In genomic region chr21:38912789-38913119, GRCh38 we compare ENCODE assay signal across 12 cellular contexts.
DNase-seq lines count a peak whose midpoint lies in the region; ATAC-seq, FAIRE-seq and TF ChIP-seq lines count a peak whose summit lies in the region.
"Had no signal": no experiment of that assay in that cellular context is flagged by ENCODE, and none has a peak within 500 bp of the region (broad histone marks: within the 10 kb centered on the region; RNA-seq: fewer than 3 reads in every experiment).

No MANE protein-coding gene starts in this region.

- H3K36me3 ChIP-seq in left ventricle myocardium inferior (no peaks in the 10 kb centered on the region), gastroesophageal sphincter (no peaks in the 10 kb centered on the region), uterus (no peaks in the 10 kb centered on the region)

- DNase-seq in left ventricle myocardium inferior (no peak), Right ventricle myocardium superior (no peak), osteocyte (ENCODE audit: extremely low spot score, unreplicated experiment) (peak; percentile 69), uterus (no peak), lower leg skin (ENCODE audit: low spot score in 2 of 2) (no peak), H54 (ENCODE audit: insufficient read length, low spot score) (no peak)
- no peak for DNase-seq in activated naive CD4-positive, alpha-beta T cell treated with anti-CD3 and anti-CD28 coated beads, Interleukin-2, amount 10 ng/mL, durations not matched to agents 7 days and 5 days
- DNase-seq: NCI-H1105 had no signal

- H3K4me1 ChIP-seq in left ventricle myocardium inferior = peaks cover 65% of the 10 kb centered on the region
- H3K4me1 ChIP-seq in gastroesophageal sphincter = peaks cover 0 to 53% (median 13%) of the 10 kb centered on the region in 3 donors
- peaks cover 6 to 12% of the 10 kb centered on the region in 2 donors for H3K4me1 ChIP-seq in uterus

- FAIRE-seq in H54 (lab: Jason Lieb, UNC) = no peak
- FAIRE-seq: colon had no signal

- CTCF ChIA-PET in activated naive CD4-positive, alpha-beta T cell treated with anti-CD3 and anti-CD28 coated beads, Interleukin-2, amount 10 ng/mL, durations not matched to agents 7 days and 5 days (lab: Charles Lee) = no interaction called here

- ATAC-seq in Right ventricle myocardium superior (ENCODE audit: poor library complexity) (no peak), gastroesophageal sphincter (no peak)

- H3K27ac Mint-ChIP-seq in osteocyte (ENCODE audit: unreplicated experiment) = no peak overlapping the region
- H3K27ac Mint-ChIP-seq in activated naive CD4-positive, alpha-beta T cell treated with anti-CD3 and anti-CD28 coated beads, Interleukin-2, amount 10 ng/mL, durations not matched to agents 7 days and 5 days = no peak overlapping the region
- H3K27ac Mint-ChIP-seq: activated T-helper 1 cell treated with anti-CD3 and anti-CD28 coated beads, Interleukin-12 subunit alpha, Interleukin-12 subunit beta, Interleukin-2, Interleukin-4 antibody, amounts not matched to agents 30 ng/mL and 10 ng/mL and 1 ng/mL, durations not matched to agents 14 hours and 24 hours and 36 hours; stimulated activated naive CD8-positive, alpha-beta T cell treated with anti-CD3 and anti-CD28 coated beads, Interleukin-15, Interleukin-2, amounts not matched to agents 100 ng/mL and 50 ng/mL, for 24 hours had no signal

- H3K27me3 ChIP-seq in left ventricle myocardium inferior (ENCODE audit: low read depth) (no peaks in the 10 kb centered on the region), gastroesophageal sphincter (no peaks in the 10 kb centered on the region), uterus (no peaks in the 10 kb centered on the region)

- H3K4me1 Mint-ChIP-seq in osteocyte (ENCODE audit: unreplicated experiment) = peaks cover 18% of the 10 kb centered on the region
- no peaks in the 10 kb centered on the region for H3K4me1 Mint-ChIP-seq in activated naive CD4-positive, alpha-beta T cell treated with anti-CD3 and anti-CD28 coated beads, Interleukin-2, amount 10 ng/mL, durations not matched to agents 7 days and 5 days

- intact Hi-C loops in left ventricle myocardium inferior (cut with micrococcal nuclease) (no loop called here), Right ventricle myocardium superior (cut with DNase I) (loop anchor here (5.0 kb wide), 1 partner anchor 90 kb away; no protein-coding TSS in a partner anchor), uterus (cut with DNase I; ENCODE audit: low total_unique reads) (no loop called here), lower leg skin (cut with DNase I; ENCODE audit: low total_unique reads) (no loop called here)

- H3K9me3 Mint-ChIP-seq in osteocyte (ENCODE audit: unreplicated experiment) = no peaks in the 10 kb centered on the region
- no peaks in the 10 kb centered on the region for H3K9me3 Mint-ChIP-seq in activated naive CD4-positive, alpha-beta T cell treated with anti-CD3 and anti-CD28 coated beads, Interleukin-2, amount 10 ng/mL, durations not matched to agents 7 days and 5 days
- H3K9me3 Mint-ChIP-seq: activated T-helper 1 cell treated with anti-CD3 and anti-CD28 coated beads, Interleukin-12 subunit alpha, Interleukin-12 subunit beta, Interleukin-2, Interleukin-4 antibody, amounts not matched to agents 30 ng/mL and 10 ng/mL and 1 ng/mL, durations not matched to agents 14 hours and 24 hours and 36 hours; stimulated activated naive CD8-positive, alpha-beta T cell treated with anti-CD3 and anti-CD28 coated beads, Interleukin-15, Interleukin-2, amounts not matched to agents 100 ng/mL and 50 ng/mL, for 24 hours had no signal

- no peak for TF ChIP-seq CTCF in left ventricle myocardium inferior (IDR thresholded peaks at IDR 0.05; ENCODE audit: borderline replicate concordance)
- no peak for TF ChIP-seq CTCF in gastroesophageal sphincter (IDR thresholded peaks at IDR 0.05)
- TF ChIP-seq CTCF in osteocyte (IDR thresholded peaks at IDR 0.05) = no peak
- no peak for TF ChIP-seq CTCF in uterus (IDR thresholded peaks at IDR 0.05)
- TF ChIP-seq CTCF in lower leg skin (IDR thresholded peaks at IDR 0.05) = no peak

- no peak for TF ChIP-seq POLR2A in gastroesophageal sphincter (IDR thresholded peaks at IDR 0.05)
- TF ChIP-seq POLR2A in uterus (IDR thresholded peaks at IDR 0.05) = peak in 1 of 2 donors; percentile 11
- TF ChIP-seq POLR2A in lower leg skin (IDR thresholded peaks at IDR 0.05) = no peak
- no peak for TF ChIP-seq POLR2A in H54 (IDR thresholded peaks at IDR 0.05; ENCODE audit: low read depth, low read length)

- H3K36me3 Mint-ChIP-seq in osteocyte (ENCODE audit: unreplicated experiment) = no peaks in the 10 kb centered on the region
- no peaks in the 10 kb centered on the region for H3K36me3 Mint-ChIP-seq in activated naive CD4-positive, alpha-beta T cell treated with anti-CD3 and anti-CD28 coated beads, Interleukin-2, amount 10 ng/mL, durations not matched to agents 7 days and 5 days

- H3K4me3 ChIP-seq in left ventricle myocardium inferior (peak overlapping the region; percentile 48), gastroesophageal sphincter (peak overlapping the region in 1 of 2 donors; percentile 27), uterus (peak overlapping the region in 1 of 2 donors; percentile 25), lower leg skin (ENCODE audit: low read depth, poor library complexity, severe bottlenecking) (no peak overlapping the region)

- WGBS in gastroesophageal sphincter (ENCODE audit: low coverage in 1 of 2), 2 donors = 70 to 100% methylated on average over 1 to 4 of the region's 6 CpGs
- 44 to 57% methylated on average over 6 of the region's 6 CpGs for WGBS in lower leg skin, 2 donors

- no peaks in the 10 kb centered on the region for H3K9me3 ChIP-seq in left ventricle myocardium inferior (replicated peaks)
- no peaks in the 10 kb centered on the region for H3K9me3 ChIP-seq in gastroesophageal sphincter
- no peaks in the 10 kb centered on the region for H3K9me3 ChIP-seq in uterus

- peak overlapping the region; percentile 86 for H3K27ac ChIP-seq in left ventricle myocardium inferior (replicated peaks)
- peak overlapping the region; percentile 42 to 88 (median 79) for H3K27ac ChIP-seq in gastroesophageal sphincter
- peak overlapping the region; percentile 87 to 88 for H3K27ac ChIP-seq in uterus

- TF ChIP-seq EP300 in gastroesophageal sphincter (IDR thresholded peaks at IDR 0.05) = no peak

- H3K4me3 Mint-ChIP-seq in osteocyte (ENCODE audit: unreplicated experiment) = no peak overlapping the region
- no peak overlapping the region for H3K4me3 Mint-ChIP-seq in activated naive CD4-positive, alpha-beta T cell treated with anti-CD3 and anti-CD28 coated beads, Interleukin-2, amount 10 ng/mL, durations not matched to agents 7 days and 5 days
- H3K4me3 Mint-ChIP-seq: activated T-helper 1 cell treated with anti-CD3 and anti-CD28 coated beads, Interleukin-12 subunit alpha, Interleukin-12 subunit beta, Interleukin-2, Interleukin-4 antibody, amounts not matched to agents 30 ng/mL and 10 ng/mL and 1 ng/mL, durations not matched to agents 14 hours and 24 hours and 36 hours; stimulated activated naive CD8-positive, alpha-beta T cell treated with anti-CD3 and anti-CD28 coated beads, Interleukin-15, Interleukin-2, amounts not matched to agents 100 ng/mL and 50 ng/mL, for 24 hours had no signal

- H3K27me3 Mint-ChIP-seq in osteocyte (ENCODE audit: unreplicated experiment) = peaks cover 4% of the 10 kb centered on the region
- peaks cover 14% of the 10 kb centered on the region for H3K27me3 Mint-ChIP-seq in activated naive CD4-positive, alpha-beta T cell treated with anti-CD3 and anti-CD28 coated beads, Interleukin-2, amount 10 ng/mL, durations not matched to agents 7 days and 5 days
